ENCODE assay signal across 9 cellular contexts in genomic region chr12:43407816-43408645, GRCh38.
DNase-seq lines count a peak whose midpoint lies in the region; ATAC-seq and TF ChIP-seq lines count a peak whose summit lies in the region.
"Had no signal": no experiment of that assay in that cellular context is flagged by ENCODE, and none has a peak within 500 bp of the region (broad histone marks: within the 10 kb centered on the region; RNA-seq: fewer than 3 reads in every experiment).

No MANE protein-coding gene starts in this region.

- H3K9ac ChIP-seq in fibroblast of lung (ENCODE audit: insufficient read depth, low read length) = no peak overlapping the region
- H3K9ac ChIP-seq: BLaER1 had no signal

- TF ChIP-seq CTCF in fibroblast of lung (conservative IDR thresholded peaks at IDR 0.05 in 1 of 2, IDR thresholded peaks at IDR 0.05 in 1 of 2; ENCODE audit: low read depth in 1 of 2, low read length in 2 of 2) = no peak
- TF ChIP-seq CTCF in lower lobe of right lung (IDR thresholded peaks at IDR 0.05) = no peak
- no peak for TF ChIP-seq CTCF in right lobe of liver (IDR thresholded peaks at IDR 0.05)

- ATAC-seq in GM21447 (IDR thresholded peaks at IDR 0.05; ENCODE audit: unreplicated experiment) (peak; percentile 86), HG03354 (IDR thresholded peaks at IDR 0.05; ENCODE audit: poor library complexity, severe bottlenecking, unreplicated experiment) (peak; percentile 55), lower lobe of right lung (no peak), right lobe of liver (no peak)

- no peak overlapping the region for H2AFZ ChIP-seq in fibroblast of lung (ENCODE audit: low read length)

- no peaks in the 10 kb centered on the region for H3K4me1 ChIP-seq in fibroblast of lung (ENCODE audit: control insufficient read depth, extremely low read depth, insufficient read depth, low read length)
- no peaks in the 10 kb centered on the region for H3K4me1 ChIP-seq in lower lobe of right lung
- H3K4me1 ChIP-seq in right lobe of liver = no peaks in the 10 kb centered on the region
- H3K4me1 ChIP-seq: BLaER1 had no signal

- H3K27me3 ChIP-seq in fibroblast of lung (ENCODE audit: control insufficient read depth, insufficient read depth, low read length) (no peaks in the 10 kb centered on the region), lower lobe of right lung (ENCODE audit: low read depth) (no peaks in the 10 kb centered on the region), right lobe of liver (no peaks in the 10 kb centered on the region)
- H3K27me3 ChIP-seq: BLaER1 had no signal

- no peaks in the 10 kb centered on the region for H3K79me2 ChIP-seq in fibroblast of lung (ENCODE audit: control insufficient read depth, insufficient read depth, low read length)

- TF ChIP-seq POLR2A in right lobe of liver (IDR thresholded peaks at IDR 0.05) = no peak

- DNase-seq in GM03348 (ENCODE audit: low spot score) (peak; percentile 14), fibroblast of lung (ENCODE audit: low read depth in 2 of 2) (peak; percentile 5 to 35), lower lobe of right lung (no peak), right lobe of liver (no peak), NCI-H526 treated with DMSO at 0.1 percent for 48 hours (lab: John Stamatoyannopoulos, UW) (no peak), NCI-H2029 treated with DMSO at 0.1 percent for 48 hours (lab: John Stamatoyannopoulos, UW) (no peak)

- H3K4me2 ChIP-seq in fibroblast of lung (ENCODE audit: extremely low read depth, insufficient read depth, low read length) = no peak overlapping the region
- H3K4me2 ChIP-seq: BLaER1 had no signal

- no peaks in the 10 kb centered on the region for H4K20me1 ChIP-seq in fibroblast of lung (ENCODE audit: control insufficient read depth, extremely low read depth, insufficient read depth, low read length)
- H4K20me1 ChIP-seq: BLaER1 had no signal

- H3K9me3 ChIP-seq in fibroblast of lung (ENCODE audit: control insufficient read depth, insufficient read depth, low read depth, low read length) (no peaks in the 10 kb centered on the region), lower lobe of right lung (no peaks in the 10 kb centered on the region), right lobe of liver (no peaks in the 10 kb centered on the region)
- H3K9me3 ChIP-seq: BLaER1 had no signal

- H3K36me3 ChIP-seq in fibroblast of lung (ENCODE audit: control insufficient read depth, insufficient read depth, low read length) (no peaks in the 10 kb centered on the region), lower lobe of right lung (no peaks in the 10 kb centered on the region), right lobe of liver (no peaks in the 10 kb centered on the region)
- H3K36me3 ChIP-seq: BLaER1 had no signal

- no peak overlapping the region for H3K27ac ChIP-seq in fibroblast of lung (ENCODE audit: insufficient read depth, low read length)
- no peak overlapping the region for H3K27ac ChIP-seq in lower lobe of right lung
- H3K27ac ChIP-seq in right lobe of liver = no peak overlapping the region
- H3K27ac ChIP-seq: BLaER1 had no signal

- H3K4me3 ChIP-seq in fibroblast of lung (replicated peaks in 1 of 4; ENCODE audit: control extremely low read depth in 1 of 4, insufficient read depth in 1 of 4, low read depth in 3 of 4, low read length in 4 of 4) = no peak overlapping the region
- H3K4me3 ChIP-seq in lower lobe of right lung = no peak overlapping the region
- H3K4me3 ChIP-seq in right lobe of liver = no peak overlapping the region
- H3K4me3 ChIP-seq: BLaER1 had no signal

- intact Hi-C loops in lower lobe of right lung (cut with DNase I) (no loop called here), right lobe of liver (cut with DNase I) (no loop called here)

- 47% methylated on average over 1 of the region's 1 CpG for WGBS in right lobe of liver (ENCODE audit: insufficient coverage, low coverage, low lambda C conversion rate, missing lambda C conversion rate)

Comparison
In these comparisons a context has a peak if more than half of its experiments do, and no peak if none do; other contexts are left out.
1. DNase-seq: peak in GM03348 (single experiment) and fibroblast of lung (2 of 2); none in lower lobe of right lung (single experiment), right lobe of liver (0 of 3), NCI-H526 treated with DMSO at 0.1 percent for 48 hours (single experiment) and NCI-H2029 treated with DMSO at 0.1 percent for 48 hours (single experiment).
2. ATAC-seq: peak in GM21447 (single experiment) and HG03354 (single experiment); none in lower lobe of right lung (0 of 2) and right lobe of liver (0 of 4).